Comparison of ENCODE assay signal across 8 cellular contexts in the genomic region with DNA sequence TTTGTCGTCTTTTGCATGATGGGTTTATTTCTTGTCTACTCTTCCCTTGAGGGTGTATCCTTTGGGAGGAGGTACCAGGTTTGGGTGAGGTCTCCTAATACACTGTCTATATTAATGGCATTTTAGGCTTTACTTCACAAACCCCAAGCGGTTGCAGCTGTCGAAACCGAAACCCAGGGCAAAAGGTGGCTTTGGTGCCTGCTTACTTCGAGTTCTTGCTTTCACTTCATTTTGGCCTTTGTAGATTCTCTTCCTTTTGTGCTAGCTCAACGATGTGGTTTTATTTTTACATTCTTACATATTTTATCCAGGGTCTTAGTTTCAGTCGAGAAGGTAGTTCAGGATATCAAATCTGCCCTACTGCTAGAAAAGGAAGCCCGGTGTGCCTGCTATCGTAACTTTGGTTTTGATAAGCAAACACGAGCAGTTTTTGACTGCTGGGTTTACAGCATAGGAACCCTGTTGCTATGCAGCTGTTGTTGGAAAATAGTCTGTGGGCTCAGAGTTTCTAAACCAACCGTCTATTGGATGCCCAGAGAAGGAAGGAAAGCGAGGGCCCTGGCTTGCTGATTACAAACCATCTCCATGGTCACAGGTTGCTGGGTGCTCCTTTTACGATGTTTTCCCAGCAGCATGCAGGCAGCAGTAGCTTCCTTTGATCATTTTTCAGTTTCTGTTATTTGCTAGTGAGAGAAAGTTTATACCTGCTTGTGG. TPM values are rescaled to one million over a fixed set of nuclear protein-coding genes. Genes with fewer than 3 reads are reported as not detected.
DNase-seq lines count a peak whose midpoint lies in the region; TF ChIP-seq lines count a peak whose summit lies in the region.

No MANE protein-coding gene starts in this region.

- CTCF ChIA-PET in GM10248 (lab: Yijun Ruan, JAX) = interaction anchor here (1.3 to 1.7 kb wide), 2 partner anchors 11 to 14 kb away, joined by 4 to 10 read pairs; no protein-coding TSS in a partner anchor

- POLR2A ChIA-PET in GM10248 (lab: Yijun Ruan, JAX) = no interaction called here

- no peak for TF ChIP-seq CTCF in GM10248 (IDR thresholded peaks at IDR 0.05; ENCODE audit: control extremely low read depth, extremely low read depth, low read depth, missing control alignments)
- TF ChIP-seq CTCF in colonic mucosa (IDR thresholded peaks at IDR 0.05) = no peak

- intact Hi-C loops in colonic mucosa (cut with DNase I) = no loop called here

- no peaks in the 10 kb centered on the region for H3K36me3 ChIP-seq in colonic mucosa
- no peaks in the 10 kb centered on the region for H3K36me3 ChIP-seq in mucosa of stomach (ENCODE audit: control insufficient read depth, insufficient read depth, low read length)
- no peaks in the 10 kb centered on the region for H3K36me3 ChIP-seq in stomach smooth muscle (ENCODE audit: control insufficient read depth in 2 of 2, insufficient read depth in 2 of 2, low read length in 2 of 2)

- DNase-seq in GM10248 (ENCODE audit: extremely low spot score) (peak; percentile 34), HCEC 1CT (peak; percentile 28), MV-4-11 (lab: John Stamatoyannopoulos, UW) (peak; percentile 88), colonic mucosa (peak; percentile 65), NCI-H82 treated with DMSO at 0.1 percent for 48 hours (lab: John Stamatoyannopoulos, UW; ENCODE audit: unreplicated experiment) (no peak)
- DNase-seq in activated CD4-positive, CD25-positive, alpha-beta regulatory T cell (lab: John Stamatoyannopoulos, UW) = peak in 3 of 4 experiments; percentile 19 to 36 (median 31)

- H3K27me3 ChIP-seq in colonic mucosa = no peaks in the 10 kb centered on the region
- H3K27me3 ChIP-seq in mucosa of stomach (ENCODE audit: control insufficient read depth, insufficient read depth, low read length) = no peaks in the 10 kb centered on the region
- H3K27me3 ChIP-seq in stomach smooth muscle (ENCODE audit: control insufficient read depth in 1 of 2, insufficient read depth in 2 of 2, low read length in 2 of 2) = no peaks in the 10 kb centered on the region

- H3K9ac ChIP-seq in colonic mucosa (ENCODE audit: low read depth in 2 of 2, low read length in 2 of 2) = peak overlapping the region in 1 of 2 donors; percentile 66
- peak overlapping the region; percentile 83 for H3K9ac ChIP-seq in mucosa of stomach (ENCODE audit: low read length)
- H3K9ac ChIP-seq in stomach smooth muscle (ENCODE audit: low read length in 2 of 2) = peak overlapping the region; percentile 92 to 96

- H3K9me3 ChIP-seq in colonic mucosa (no peaks in the 10 kb centered on the region), mucosa of stomach (ENCODE audit: control insufficient read depth, low read length) (no peaks in the 10 kb centered on the region), stomach smooth muscle (ENCODE audit: control insufficient read depth in 2 of 2, low read length in 2 of 2) (no peaks in the 10 kb centered on the region)

- peak overlapping the region; percentile 31 for H3K4me3 ChIP-seq in colonic mucosa
- peak overlapping the region; percentile 42 for H3K4me3 ChIP-seq in mucosa of stomach (ENCODE audit: low read length)
- H3K4me3 ChIP-seq in stomach smooth muscle (ENCODE audit: low read length in 2 of 2) = peak overlapping the region; percentile 73 to 83

- H3K4me1 ChIP-seq in colonic mucosa = no peaks in the 10 kb centered on the region
- peaks cover 4% of the 10 kb centered on the region for H3K4me1 ChIP-seq in mucosa of stomach (ENCODE audit: control insufficient read depth, insufficient read depth, low read length)
- H3K4me1 ChIP-seq in stomach smooth muscle (ENCODE audit: control insufficient read depth, insufficient read depth, low read length) = peaks cover 11% of the 10 kb centered on the region

- peak overlapping the region; percentile 66 for H3K27ac ChIP-seq in colonic mucosa
- H3K27ac ChIP-seq in stomach smooth muscle (ENCODE audit: low read length) = peak overlapping the region; percentile 98

RNA-seq across cellular contexts. Expression of a gene that starts 9.8 kb away (rescaled TPM):
- total RNA-seq in colonic mucosa = 10 to 100 TPM in 1 of 2 donors, 1 to 10 TPM in 1; 2.1 to 14.6 TPM
